In the genomic region with DNA sequence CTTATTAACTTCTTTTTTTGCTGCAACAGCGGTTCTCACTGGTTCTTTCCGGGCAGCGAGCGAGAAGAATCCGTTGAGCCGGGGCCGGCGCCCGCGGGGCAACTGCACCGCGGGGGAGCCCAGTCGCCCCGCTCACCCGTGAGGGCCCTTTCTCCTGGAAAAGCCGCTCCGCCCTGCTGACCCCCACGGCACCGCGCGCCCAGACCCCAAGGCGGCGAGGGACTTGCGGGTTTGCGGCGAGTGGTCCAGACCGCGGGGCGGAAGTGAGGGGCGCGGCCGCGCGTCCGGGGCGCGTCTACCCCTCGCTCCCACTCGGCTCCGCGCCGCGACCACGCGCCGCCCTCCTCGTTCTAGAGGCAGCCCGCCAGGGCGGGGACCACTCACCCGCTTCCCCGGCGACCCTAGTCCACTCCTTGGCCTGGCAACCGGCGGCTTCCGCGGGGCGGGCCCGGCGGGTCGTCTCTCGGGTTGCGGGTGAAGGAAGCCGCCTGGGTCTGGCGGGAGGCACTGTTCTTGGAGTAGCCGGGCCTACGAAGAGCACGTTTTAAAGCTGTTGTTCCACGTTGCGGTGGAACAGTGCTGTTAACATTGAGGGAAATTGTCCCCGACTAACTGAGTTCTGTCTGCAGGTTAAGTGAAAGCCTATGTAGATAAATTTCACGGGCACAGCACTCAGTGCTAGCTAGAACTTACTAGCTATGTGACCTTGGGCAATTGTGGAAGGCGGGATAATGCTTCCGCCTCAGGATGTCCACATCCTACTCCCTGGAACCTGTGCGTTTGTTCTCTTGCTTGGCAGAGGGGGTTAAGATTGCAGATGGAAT, we compare ENCODE assay signal across 8 cellular contexts. TPM values are rescaled to one million over a fixed set of nuclear protein-coding genes. Genes with fewer than 3 reads are reported as not detected.
DNase-seq lines count a peak whose midpoint lies in the region; ATAC-seq, FAIRE-seq and TF ChIP-seq lines count a peak whose summit lies in the region.

A gene with protein sequence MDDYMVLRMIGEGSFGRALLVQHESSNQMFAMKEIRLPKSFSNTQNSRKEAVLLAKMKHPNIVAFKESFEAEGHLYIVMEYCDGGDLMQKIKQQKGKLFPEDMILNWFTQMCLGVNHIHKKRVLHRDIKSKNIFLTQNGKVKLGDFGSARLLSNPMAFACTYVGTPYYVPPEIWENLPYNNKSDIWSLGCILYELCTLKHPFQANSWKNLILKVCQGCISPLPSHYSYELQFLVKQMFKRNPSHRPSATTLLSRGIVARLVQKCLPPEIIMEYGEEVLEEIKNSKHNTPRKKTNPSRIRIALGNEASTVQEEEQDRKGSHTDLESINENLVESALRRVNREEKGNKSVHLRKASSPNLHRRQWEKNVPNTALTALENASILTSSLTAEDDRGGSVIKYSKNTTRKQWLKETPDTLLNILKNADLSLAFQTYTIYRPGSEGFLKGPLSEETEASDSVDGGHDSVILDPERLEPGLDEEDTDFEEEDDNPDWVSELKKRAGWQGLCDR (minus strand): TSS at position 439 of the 824 bp plus-strand sequence. CDS start 3,406 bp downstream, outside the sequence.

- peaks cover 2% of the 10 kb centered on the region for H3K79me2 ChIP-seq in endothelial cell of umbilical vein (ENCODE audit: control insufficient read depth, insufficient read depth, low read length)

- POLR2A ChIA-PET in BJ (lab: Charles Lee) (no interaction called here), endothelial cell of umbilical vein (lab: Charles Lee) (interaction anchor here (0.5 to 0.9 kb wide), 2 partner anchors 706 to 1006 kb away, joined by 3 to 7 read pairs; no protein-coding TSS in a partner anchor)

- peak within 1 kb of the TSS; percentile 26 for H2AFZ ChIP-seq in endothelial cell of umbilical vein (ENCODE audit: low read depth, low read length)

- no peak for TF ChIP-seq CTCF in BJ (IDR thresholded peaks at IDR 0.05; ENCODE audit: insufficient read depth, low read depth, low read length)
- no peak for TF ChIP-seq CTCF in endothelial cell of umbilical vein (IDR thresholded peaks at IDR 0.05; ENCODE audit: extremely low read depth in 1 of 2, insufficient read depth in 1 of 2, low read depth in 1 of 2, low read length in 2 of 2)

- DNase-seq in BJ (ENCODE audit: low read depth), result no peak
- peak; percentile 80 for DNase-seq in NCI-H82 treated with DMSO at 0.1 percent for 48 hours (lab: John Stamatoyannopoulos, UW; ENCODE audit: unreplicated experiment)
- DNase-seq in activated CD8-positive, alpha-beta memory T cell treated with anti-CD3 and anti-CD28 coated beads, Interleukin-2, amount 50 U/mL, for 4 hours, result peak; percentile 58
- peak; percentile 71 for DNase-seq in endothelial cell of umbilical vein (ENCODE audit: low read depth, low spot score)
- peak; percentile 93 for DNase-seq in mesenteric fat pad (ENCODE audit: low spot score)
- DNase-seq in stimulated activated CD8-positive, alpha-beta memory T cell treated with anti-CD3 and anti-CD28 coated beads, Interleukin-15, amount 100 ng/mL, for 24 hours (ENCODE audit: low read depth), result peak; percentile 26

- dilution Hi-C loops in endothelial cell of umbilical vein (cut with MboI; ENCODE audit: extremely low pct_ligation_motif_present, low sequenced_read_pairs), result no loop called here

- H4K20me1 ChIP-seq in endothelial cell of umbilical vein (replicated peaks; ENCODE audit: control insufficient read depth, extremely low read depth, insufficient read depth, low read length), result no peaks in the 10 kb centered on the region

- H3K36me3 ChIP-seq in BJ (ENCODE audit: control insufficient read depth, insufficient read depth, low read length) (no peaks in the 10 kb centered on the region), endothelial cell of umbilical vein (ENCODE audit: control insufficient read depth in 2 of 2, extremely low read depth in 1 of 2, insufficient read depth in 2 of 2, low read length in 2 of 2) (no peaks in the 10 kb centered on the region)

- peak; percentile 86 for ATAC-seq in HG03354 (IDR thresholded peaks at IDR 0.05; ENCODE audit: poor library complexity, severe bottlenecking, unreplicated experiment)

- TF ChIP-seq POLR2A in GM19193 (IDR thresholded peaks at IDR 0.05; ENCODE audit: extremely low read depth, insufficient read depth, insufficient read length), result peak; percentile 50
- no peak for TF ChIP-seq POLR2A in endothelial cell of umbilical vein (IDR thresholded peaks at IDR 0.05; ENCODE audit: low read depth, low read length)

- CTCF ChIA-PET in BJ (lab: Yijun Ruan, JAX) (interaction anchor here (1.6 to 2.1 kb wide), 3 partner anchors 12 to 42 kb away, joined by 3 to 6 read pairs (median 4); no protein-coding TSS in a partner anchor), endothelial cell of umbilical vein (lab: Charles Lee) (interaction anchor here (1.0 to 1.3 kb wide), 2 partner anchors 35 to 42 kb away, joined by 3 read pairs; no protein-coding TSS in a partner anchor)

- FAIRE-seq in endothelial cell of umbilical vein (lab: Jason Lieb, UNC), result no peak

- H3K27ac ChIP-seq in endothelial cell of umbilical vein (ENCODE audit: insufficient read depth, low read depth, low read length), result peak within 1 kb of the TSS; percentile 46

- H3K4me3 ChIP-seq in BJ (ENCODE audit: low read depth, low read length) (peak within 1 kb of the TSS; percentile 61), endothelial cell of umbilical vein (replicated peaks in 1 of 3; ENCODE audit: insufficient read depth in 1 of 3, low read depth in 1 of 3, low read length in 3 of 3) (peak within 1 kb of the TSS; percentile 81 to 92 (median 90))

- peak within 1 kb of the TSS; percentile 83 for H3K9ac ChIP-seq in endothelial cell of umbilical vein (replicated peaks; ENCODE audit: extremely low read depth, insufficient read depth, low read length)

- TSS peak; percentile 16 for BruUV-seq in endothelial cell of umbilical vein (replicated peaks; lab: Mats Ljungman, UMichigan)

- H3K27me3 ChIP-seq in BJ (ENCODE audit: control insufficient read depth, insufficient read depth, low read length), result no peaks in the 10 kb centered on the region
- no peaks in the 10 kb centered on the region for H3K27me3 ChIP-seq in endothelial cell of umbilical vein (ENCODE audit: control insufficient read depth in 2 of 2, insufficient read depth in 2 of 2, low read length in 2 of 2)

- H3K9me3 ChIP-seq in endothelial cell of umbilical vein (replicated peaks; ENCODE audit: control insufficient read depth, insufficient read depth, low read length), result no peaks in the 10 kb centered on the region

- intact Hi-C loops in endothelial cell of umbilical vein (cut with micrococcal nuclease), result loop anchor here (2.0 to 10.0 kb wide), 2 partner anchors 31 to 295 kb away; a partner anchor contains a TSS

- H3K9me1 ChIP-seq in endothelial cell of umbilical vein (replicated peaks; ENCODE audit: control insufficient read depth, extremely low read depth, insufficient read depth, low read length), result no peaks in the 10 kb centered on the region

- peaks cover 52% of the 10 kb centered on the region for H3K4me1 ChIP-seq in endothelial cell of umbilical vein (ENCODE audit: control insufficient read depth, extremely low read depth, insufficient read depth, low read length)

- H3K4me2 ChIP-seq in endothelial cell of umbilical vein (ENCODE audit: insufficient read depth, low read length), result peak within 1 kb of the TSS; percentile 94

TF ChIP-seq in endothelial cell of umbilical vein, 7 proteins besides CTCF, POLR2A, EP300 and RAD21:
- TF ChIP-seq POLR2AphosphoS5 (IDR thresholded peaks at IDR 0.05; ENCODE audit: insufficient read depth, low read depth, low read length), result peak; percentile 57
- TF ChIP-seq GATA2 (IDR thresholded peaks at IDR 0.05; ENCODE audit: insufficient read depth, insufficient read length, low read depth, low read length), result no peak
- TF ChIP-seq MYC (IDR thresholded peaks at IDR 0.05; ENCODE audit: low read depth, low read length), result no peak
- TF ChIP-seq, protein P1, sequence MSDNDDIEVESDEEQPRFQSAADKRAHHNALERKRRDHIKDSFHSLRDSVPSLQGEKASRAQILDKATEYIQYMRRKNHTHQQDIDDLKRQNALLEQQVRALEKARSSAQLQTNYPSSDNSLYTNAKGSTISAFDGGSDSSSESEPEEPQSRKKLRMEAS (IDR thresholded peaks at IDR 0.05; ENCODE audit: insufficient read depth, insufficient read length), result peak; percentile 81
- no peak for TF ChIP-seq EZH2 (IDR thresholded peaks at IDR 0.05; ENCODE audit: borderline replicate concordance, low read depth, low read length, severe bottlenecking)
- no peak for TF ChIP-seq FOS (IDR thresholded peaks at IDR 0.05; ENCODE audit: borderline replicate concordance, insufficient read depth, low read length)
- TF ChIP-seq JUN (IDR thresholded peaks at IDR 0.05; ENCODE audit: borderline replicate concordance, insufficient read depth, insufficient read length, low read depth), result no peak

RNA-seq across cellular contexts. Expression of the gene that starts here (rescaled TPM):
- polyA plus RNA-seq in BJ (2011; rRNA removed) (4.8 and 10.1 TPM in 2 replicates), endothelial cell of umbilical vein (8.3 and 10.3 TPM in 2 replicates)
- polyA minus RNA-seq in BJ (2011; rRNA and poly(A)+ RNA removed), result 2.4 and 3.0 TPM in 2 replicates
- total RNA-seq in endothelial cell of umbilical vein (13.8 and 23.5 TPM in 2 replicates), mesenteric fat pad (11.4 TPM)
- 7.7 and 10.4 TPM in 2 replicates for polyA plus RNA-seq in endothelial cell of umbilical vein (2011; cell fraction: cytosol; rRNA removed)
- polyA plus RNA-seq in endothelial cell of umbilical vein (2011; cell fraction: nucleus; rRNA removed), result 39.0 and 44.9 TPM in 2 replicates
- polyA plus RNA-seq in endothelial cell of umbilical vein (2012), result 14.8 and 17.8 TPM in 2 replicates
- polyA minus RNA-seq in endothelial cell of umbilical vein, result 5.5 and 9.4 TPM in 2 replicates
- 3.7 TPM for polyA minus RNA-seq in endothelial cell of umbilical vein (2011; cell fraction: cytosol; rRNA and poly(A)+ RNA removed)
- 7.9 and 9.1 TPM in 2 replicates for polyA minus RNA-seq in endothelial cell of umbilical vein (2011; cell fraction: nucleus; rRNA and poly(A)+ RNA removed)
